ENCODE assay signal across 8 cellular contexts in the genomic region with DNA sequence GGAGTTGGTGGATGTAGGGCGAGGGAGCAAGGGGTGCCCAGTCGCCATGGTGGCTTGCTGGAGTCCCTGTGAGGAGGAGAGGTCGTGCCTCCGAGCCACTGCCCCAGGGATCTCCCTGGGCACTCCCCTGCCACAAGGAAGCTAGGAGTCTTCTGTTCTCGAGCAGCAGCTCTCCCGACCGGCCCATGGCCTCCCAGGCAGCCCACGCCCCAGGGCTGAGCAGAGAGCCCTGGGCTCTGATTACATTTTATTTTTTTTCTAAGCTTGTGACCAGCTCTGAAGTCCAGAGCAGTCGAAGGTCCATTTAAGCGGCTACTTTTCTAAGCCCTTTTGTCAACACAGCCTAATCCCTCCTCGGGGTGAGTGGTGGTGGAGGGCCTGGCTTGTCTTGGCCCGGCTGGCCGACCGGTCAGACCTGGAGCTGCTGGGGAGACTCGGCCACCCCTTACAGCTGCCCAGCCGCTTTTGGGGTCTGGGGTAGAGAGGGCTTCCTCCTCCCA. TPM values are rescaled to one million over a fixed set of nuclear protein-coding genes. Genes with fewer than 3 reads are reported as not detected.
A peak's percentile ranks its signal among the peaks of the same experiment; 100 is the strongest.
DNase-seq lines count a peak whose midpoint lies in the region; ATAC-seq and TF ChIP-seq lines count a peak whose summit lies in the region.

No MANE protein-coding gene starts in this region.

- peak overlapping the region; percentile 3 for H3K9ac ChIP-seq in HUES6 (ENCODE audit: low read length)

- DNase-seq in left kidney (ENCODE audit: low read depth, low spot score) (peak; percentile 60), substantia nigra (lab: John Stamatoyannopoulos, UW) (no peak), GM10266 (ENCODE audit: extremely low spot score) (no peak), T1000 (lab: John Stamatoyannopoulos, UW) (no peak)

- no peaks in the 10 kb centered on the region for H3K36me3 ChIP-seq in HUES6 (ENCODE audit: control insufficient read depth, insufficient read depth, low read length)

- H3K4me3 ChIP-seq in HUES6 (ENCODE audit: low read depth, low read length) = peak overlapping the region; percentile 71

- H3K27ac ChIP-seq in HUES6 (ENCODE audit: low read depth, low read length) (0 out of 2 replicates have a peak overlapping the region, but pooled peaks have one; percentile 41), cingulate gyrus (ENCODE audit: low read depth, low read length) (peak overlapping the region; percentile 84), substantia nigra (ENCODE audit: low read depth, low read length, poor library complexity, severe bottlenecking) (peak overlapping the region; percentile 66)

- no peak for TF ChIP-seq CTCF in GM10266 (IDR thresholded peaks at IDR 0.05; ENCODE audit: control insufficient read depth, insufficient read depth, low read depth, missing control alignments)

- H3K9me3 ChIP-seq in HUES6 (ENCODE audit: control insufficient read depth, insufficient read depth, low read depth, low read length) = no peaks in the 10 kb centered on the region

- H3K4me1 ChIP-seq in HUES6 (ENCODE audit: control insufficient read depth, insufficient read depth, low read length) = peaks cover 47% of the 10 kb centered on the region

- no peaks in the 10 kb centered on the region for H3K27me3 ChIP-seq in HUES6 (ENCODE audit: control insufficient read depth, insufficient read depth, low read length)

- ATAC-seq in esophagus mucosa = no peak
- ATAC-seq in HG02588 (IDR thresholded peaks at IDR 0.05; ENCODE audit: unreplicated experiment) = no peak

RNA-seq across cellular contexts. Expression of a gene that starts 2.1 kb away (rescaled TPM):
- total RNA-seq in esophagus mucosa = 52.4 TPM
